Comparison of ENCODE assay signal across 14 cellular contexts in the genomic region with DNA sequence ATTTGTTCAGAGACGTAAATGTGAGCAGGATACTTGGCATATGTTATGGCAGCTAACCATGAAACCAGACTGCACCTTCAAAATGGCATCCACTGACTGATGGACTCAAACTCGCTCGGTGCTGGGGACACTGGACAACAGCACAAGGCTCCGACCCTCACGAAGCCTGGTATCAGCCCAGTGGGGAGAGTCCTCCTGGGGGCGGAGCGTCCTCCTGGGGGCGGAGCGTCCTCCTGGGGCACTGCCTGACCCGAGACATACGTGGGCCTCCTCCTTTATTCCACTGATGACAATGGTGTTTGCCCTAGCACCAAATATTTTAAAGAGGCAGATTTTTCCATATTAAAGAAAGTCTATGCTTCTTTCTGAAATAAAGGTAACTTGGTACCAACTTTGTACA.
"Had no signal": no experiment of that assay in that cellular context is flagged by ENCODE, and none has a peak within 500 bp of the region (broad histone marks: within the 10 kb centered on the region; RNA-seq: fewer than 3 reads in every experiment).

No MANE protein-coding gene starts in this region.

- H3K9me3 ChIP-seq: esophagus squamous epithelium, lower lobe of right lung had no signal

- H3K27ac Mint-ChIP-seq: activated CD4-positive, alpha-beta T cell treated with anti-CD3 and anti-CD28 coated beads, Interleukin-2, amount 10 ng/mL, durations not matched to agents 24 days and 14 days; dendritic cell treated with granulocyte-macrophage colony-stimulating factor and Interleukin-4, amounts not matched to agents 40 ng/mL and 50 ng/mL, for 4 days; nephron had no signal

- H3K4me3 Mint-ChIP-seq: activated CD4-positive, alpha-beta T cell treated with anti-CD3 and anti-CD28 coated beads, Interleukin-2, amount 10 ng/mL, durations not matched to agents 24 days and 14 days; activated CD8-positive, alpha-beta T cell treated with anti-CD3 and anti-CD28 coated beads, Interleukin-2, amount 10 ng/mL, durations not matched to agents 7 days and 5 days; dendritic cell treated with granulocyte-macrophage colony-stimulating factor and Interleukin-4, amounts not matched to agents 40 ng/mL and 50 ng/mL, for 4 days; nephron had no signal

- H3K9me3 Mint-ChIP-seq: activated CD4-positive, alpha-beta T cell treated with anti-CD3 and anti-CD28 coated beads, Interleukin-2, amount 10 ng/mL, durations not matched to agents 24 days and 14 days; dendritic cell treated with granulocyte-macrophage colony-stimulating factor and Interleukin-4, amounts not matched to agents 40 ng/mL and 50 ng/mL, for 4 days; nephron had no signal

- H3K27ac ChIP-seq: lower lobe of right lung had no signal

- DNase-seq: activated CD4-positive, alpha-beta T cell treated with anti-CD3 and anti-CD28 coated beads, Interleukin-2, amount 10 ng/mL, durations not matched to agents 24 days and 14 days; activated CD4-positive, CD25-positive, alpha-beta regulatory T cell; activated CD8-positive, alpha-beta T cell treated with anti-CD3 and anti-CD28 coated beads, Interleukin-2, amount 10 ng/mL, durations not matched to agents 7 days and 5 days; activated effector memory CD4-positive, alpha-beta T cell treated with Interleukin-2 at 50 U/mL for 16 hours; activated naive CD4-positive, alpha-beta T cell treated with anti-CD3 and anti-CD28 coated beads, Interleukin-2, amount 50 U/mL, for 16 hours; activated T-cell treated with anti-CD3 and anti-CD28 coated beads, Interleukin-2, amount 50 U/mL, for 48 hours; effector CD8-positive, alpha-beta T cell; esophagus squamous epithelium; left cardiac atrium; lower lobe of right lung; stimulated activated CD8-positive, alpha-beta memory T cell treated with anti-CD3 and anti-CD28 coated beads, Interleukin-4, amount 100 ng/mL, for 48 hours; stimulated activated naive CD4-positive, alpha-beta T cell had no signal

- ATAC-seq: activated CD8-positive, alpha-beta T cell treated with anti-CD3 and anti-CD28 coated beads, Interleukin-2, amount 10 ng/mL, durations not matched to agents 7 days and 5 days had no signal

- H3K27me3 ChIP-seq: esophagus squamous epithelium had no signal

- H3K4me1 Mint-ChIP-seq: nephron had no signal

- H3K4me3 ChIP-seq: esophagus squamous epithelium, lower lobe of right lung had no signal

- H3K27me3 Mint-ChIP-seq: activated CD4-positive, alpha-beta T cell treated with anti-CD3 and anti-CD28 coated beads, Interleukin-2, amount 10 ng/mL, durations not matched to agents 24 days and 14 days; dendritic cell treated with granulocyte-macrophage colony-stimulating factor and Interleukin-4, amounts not matched to agents 40 ng/mL and 50 ng/mL, for 4 days had no signal
